8 cellular contexts compared by ENCODE assay signal in genomic region chr4:124060261-124060918, GRCh38.
DNase-seq lines count a peak whose midpoint lies in the region; ATAC-seq, FAIRE-seq and TF ChIP-seq lines count a peak whose summit lies in the region.

No MANE protein-coding gene starts in this region.

- intact Hi-C loops in aorta (cut with DNase I) = no loop called here

- TF ChIP-seq POLR2A in GM12892 (IDR thresholded peaks at IDR 0.05; ENCODE audit: low read depth, low read length) = no peak

- peaks cover 3 to 6% of the 10 kb centered on the region in 2 donors for H3K4me1 ChIP-seq in lung (ENCODE audit: control insufficient read depth in 2 of 2, insufficient read depth in 2 of 2, low read length in 2 of 2)
- peaks cover 2 to 3% of the 10 kb centered on the region in 2 donors for H3K4me1 ChIP-seq in aorta (ENCODE audit: control insufficient read depth in 1 of 2, insufficient read depth in 2 of 2, low read length in 2 of 2)

- TF ChIP-seq CTCF in astrocyte of the spinal cord (IDR thresholded peaks at IDR 0.05; ENCODE audit: low read depth, low read length) (no peak), lung (IDR thresholded peaks at IDR 0.05; ENCODE audit: control extremely low read depth, extremely low read depth) (no peak)

- H3K4me3 ChIP-seq in astrocyte of the spinal cord (ENCODE audit: low read depth, low read length) (no peak overlapping the region), lung (no peak overlapping the region), aorta (ENCODE audit: low read length in 2 of 2) (no peak overlapping the region)

- ATAC-seq in HG03342 (IDR thresholded peaks at IDR 0.05; ENCODE audit: unreplicated experiment) (peak; percentile 62), lung (ENCODE audit: insufficient read depth, low FRiP score) (peak; percentile 82), aorta (ENCODE audit: low FRiP score) (peak; percentile 82)

- H3K9me3 ChIP-seq in lung (ENCODE audit: control insufficient read depth in 2 of 2, insufficient read depth in 1 of 2, low read length in 1 of 2) (no peaks in the 10 kb centered on the region), aorta (ENCODE audit: control insufficient read depth, low read length) (no peaks in the 10 kb centered on the region)

- DNase-seq in GM12892 (ENCODE audit: insufficient read length) (no peak), astrocyte of the spinal cord (ENCODE audit: low read depth, low spot score) (peak; percentile 79), lung (ENCODE audit: low spot score) (peak; percentile 36), aorta (peak in 1 of 2 donors; percentile 58), occipital lobe (lab: John Stamatoyannopoulos, UW) (no peak), NCI-H1436 (lab: John Stamatoyannopoulos, UW) (no peak), NCI-H82 (lab: John Stamatoyannopoulos, UW) (no peak)

- H3K27ac ChIP-seq in lung (ENCODE audit: low read depth in 1 of 2, low read length in 1 of 2) = peak overlapping the region; percentile 83 to 87
- peak overlapping the region in 1 of 2 donors; percentile 58 for H3K27ac ChIP-seq in aorta (ENCODE audit: low read depth in 1 of 2, low read length in 2 of 2)

- 2% methylated on average over 2 of the region's 2 CpGs for WGBS in lung, 2 donors
- WGBS in aorta, 2 donors = 7 to 22% methylated on average over 2 of the region's 2 CpGs

- H3K36me3 ChIP-seq in lung (ENCODE audit: control insufficient read depth in 2 of 2, insufficient read depth in 2 of 2, low read length in 2 of 2) = no peaks in the 10 kb centered on the region
- no peaks in the 10 kb centered on the region for H3K36me3 ChIP-seq in aorta (ENCODE audit: control insufficient read depth in 1 of 2, insufficient read depth in 2 of 2, low read length in 1 of 2)

- peak; percentile 78 for FAIRE-seq in GM12892 (lab: Jason Lieb, UNC)

- H3K27me3 ChIP-seq in lung (ENCODE audit: control insufficient read depth, insufficient read depth) (no peaks in the 10 kb centered on the region), aorta (ENCODE audit: control insufficient read depth in 1 of 2, insufficient read depth in 2 of 2, low read length in 1 of 2) (no peaks in the 10 kb centered on the region)

- in situ Hi-C loops in astrocyte of the spinal cord (cut with HindIII; ENCODE audit: low sequenced_read_pairs) = no loop called here

Comparison
In these comparisons a context has a peak if more than half of its experiments do, and no peak if none do; other contexts are left out.
1. DNase-seq: peak in astrocyte of the spinal cord (single experiment) and lung (single experiment); none in GM12892 (single experiment), occipital lobe (single experiment), NCI-H1436 (single experiment) and NCI-H82 (single experiment).
2. Peak in every context shown above with its lines, with median percentiles within 50 percentile points of each other: ATAC-seq.